In genomic region chr1:27144920-27145661, GRCh38 we compare ENCODE assay signal across 8 cellular contexts. TPM values are rescaled to one million over a fixed set of nuclear protein-coding genes. Genes with fewer than 3 reads are reported as not detected.
DNase-seq lines count a peak whose midpoint lies in the region; ATAC-seq lines count a peak whose summit lies in the region.

No MANE protein-coding gene starts in this region.

- peak; percentile 73 for DNase-seq in Right ventricle myocardium inferior (ENCODE audit: missing footprints)
- DNase-seq in cardiac septum (ENCODE audit: low spot score), result no peak
- DNase-seq in iPS-NIHi7 (ENCODE audit: extremely low spot score), result no peak

- intact Hi-C loops in Right ventricle myocardium inferior (cut with DNase I), result no loop called here
- intact Hi-C loops in cardiac septum (cut with DNase I), result no loop called here

- ATAC-seq in Right ventricle myocardium inferior (peak; percentile 38), GM18511 (IDR thresholded peaks at IDR 0.05; ENCODE audit: unreplicated experiment) (no peak), GM21515 (IDR thresholded peaks at IDR 0.05; ENCODE audit: unreplicated experiment) (no peak), GM19328 (IDR thresholded peaks at IDR 0.05; ENCODE audit: unreplicated experiment) (no peak)

- H3K27ac ChIP-seq in duodenal mucosa (ENCODE audit: low read depth, low read length), result peak overlapping the region; percentile 53
- H3K27ac ChIP-seq in muscle layer of duodenum (ENCODE audit: low read length), result peak overlapping the region; percentile 76

- no peaks in the 10 kb centered on the region for H3K27me3 ChIP-seq in duodenal mucosa (ENCODE audit: control insufficient read depth in 1 of 2, insufficient read depth in 2 of 2, low read length in 2 of 2)
- H3K27me3 ChIP-seq in muscle layer of duodenum (ENCODE audit: low read depth, low read length), result no peaks in the 10 kb centered on the region

- peaks cover 0 to 3% of the 10 kb centered on the region in 2 donors for H3K36me3 ChIP-seq in duodenal mucosa (ENCODE audit: control insufficient read depth in 1 of 2, insufficient read depth in 2 of 2, low read length in 2 of 2)
- no peaks in the 10 kb centered on the region for H3K36me3 ChIP-seq in muscle layer of duodenum (ENCODE audit: control insufficient read depth in 1 of 2, insufficient read depth in 2 of 2, low read length in 2 of 2)

- H3K9me3 ChIP-seq in duodenal mucosa (ENCODE audit: control insufficient read depth in 1 of 2, low read length in 2 of 2), result no peaks in the 10 kb centered on the region
- no peaks in the 10 kb centered on the region for H3K9me3 ChIP-seq in muscle layer of duodenum (ENCODE audit: control insufficient read depth in 1 of 2, low read length in 2 of 2)

- H3K4me1 ChIP-seq in duodenal mucosa (ENCODE audit: control insufficient read depth in 1 of 2, insufficient read depth in 2 of 2, low read length in 2 of 2) (peaks cover 72 to 78% of the 10 kb centered on the region in 2 donors), muscle layer of duodenum (ENCODE audit: control insufficient read depth in 1 of 2, insufficient read depth in 2 of 2, low read length in 2 of 2) (peaks cover 31 to 49% of the 10 kb centered on the region in 2 donors)

- H3K4me3 ChIP-seq in duodenal mucosa (ENCODE audit: low read depth in 1 of 2, low read length in 2 of 2) (no peak overlapping the region), muscle layer of duodenum (ENCODE audit: low read depth in 1 of 2, low read length in 2 of 2) (no peak overlapping the region)

- H3K9ac ChIP-seq in duodenal mucosa (ENCODE audit: low read depth in 1 of 2, low read length in 2 of 2), result peak overlapping the region in 1 of 2 donors; percentile 42

RNA-seq across cellular contexts. Expression of gene SLC9A1, which starts 9.8 kb away (rescaled TPM):
- 20.2 TPM for total RNA-seq in Right ventricle myocardium inferior
- 26.1 TPM for total RNA-seq in cardiac septum
